25 cellular contexts compared by ENCODE assay signal in genomic region chr15:73110246-73110645, GRCh38.
"Had no signal": no experiment of that assay in that cellular context is flagged by ENCODE, and none has a peak within 500 bp of the region (broad histone marks: within the 10 kb centered on the region; RNA-seq: fewer than 3 reads in every experiment).

No MANE protein-coding gene starts in this region.

- H3K27ac ChIP-seq: epithelial cell of prostate, esophagus squamous epithelium, gastroesophageal sphincter, prostate gland, right lobe of liver, stomach, thoracic aorta had no signal

- H3K4me1 ChIP-seq: esophagus squamous epithelium, gastroesophageal sphincter, prostate gland, right lobe of liver had no signal

- H3K36me3 ChIP-seq: esophagus squamous epithelium, gastroesophageal sphincter, prostate gland, right lobe of liver, stomach, thoracic aorta had no signal

- H3K9me3 ChIP-seq: esophagus squamous epithelium, gastroesophageal sphincter, prostate gland, right lobe of liver, stomach, thoracic aorta had no signal

- FAIRE-seq: keratinocyte had no signal

- DNase-seq: caudate nucleus; cortex of kidney; dorsolateral prefrontal cortex; effector memory CD4-positive, alpha-beta T cell; esophagus squamous epithelium; foreskin fibroblast; glutamatergic neuron; immature natural killer cell; left cardiac atrium; left ventricle myocardium superior; mesenchymal stem cell; naive thymus-derived CD8-positive, alpha-beta T cell; retina; right lobe of liver; stimulated activated CD4-positive, alpha-beta T cell treated with anti-CD3 and anti-CD28 coated beads, Interleukin-2, amount 100 ng/mL, for 24 hours; stimulated activated naive CD4-positive, alpha-beta T cell; stomach; substantia nigra; trophoblast cell had no signal

- H3K27me3 ChIP-seq: dorsolateral prefrontal cortex, esophagus squamous epithelium, gastroesophageal sphincter, right lobe of liver, stomach had no signal

- H3K4me3 ChIP-seq: dorsolateral prefrontal cortex, esophagus squamous epithelium, gastroesophageal sphincter, lung, prostate gland, right lobe of liver, stomach, thoracic aorta had no signal

- ATAC-seq: gastroesophageal sphincter; left cardiac atrium; left ventricle myocardium superior; naive thymus-derived CD8-positive, alpha-beta T cell; right lobe of liver had no signal
